In genomic region chr6:6806793-6807518, GRCh38 we compare ENCODE assay signal across 9 cellular contexts.
A peak's percentile ranks its signal among the peaks of the same experiment; 100 is the strongest.
DNase-seq lines count a peak whose midpoint lies in the region; ATAC-seq and TF ChIP-seq lines count a peak whose summit lies in the region.
"Had no signal": no experiment of that assay in that cellular context is flagged by ENCODE, and none has a peak within 500 bp of the region (broad histone marks: within the 10 kb centered on the region; RNA-seq: fewer than 3 reads in every experiment).

No MANE protein-coding gene starts in this region.

- no peaks in the 10 kb centered on the region for H3K9me3 ChIP-seq in A673 (ENCODE audit: low read depth, low read length, poor library complexity, severe bottlenecking)

- no TSS peak for BruUV-seq in A673 (replicated peaks; lab: Mats Ljungman, UMichigan)

- no peaks in the 10 kb centered on the region for H3K36me3 ChIP-seq in A673 (ENCODE audit: insufficient read depth, low read length, poor library complexity, severe bottlenecking)

- no peaks in the 10 kb centered on the region for H3K27me3 ChIP-seq in A673 (replicated peaks; ENCODE audit: insufficient read depth, low read depth, low read length, poor library complexity)

- H3K4me1 ChIP-seq in A673 (ENCODE audit: insufficient read depth, low read length, poor library complexity, severe bottlenecking): peaks cover 12% of the 10 kb centered on the region

- ATAC-seq in HG03280 (IDR thresholded peaks at IDR 0.05; ENCODE audit: unreplicated experiment): no peak
- ATAC-seq: stimulated activated memory B cell treated with anti-CD40 and anti-IgM and Interleukin-4, amounts not matched to agents 10 μg/mL and 1 μg/mL and 100 μg/mL, for 72 hours had no signal

- intact Hi-C loops in A673 (cut with micrococcal nuclease; ENCODE audit: unreplicated experiment): no loop called here

- no peak overlapping the region for H3K27ac ChIP-seq in A673 (ENCODE audit: low read depth, low read length, poor library complexity, severe bottlenecking)

- DNase-seq in GDM1 (lab: John Stamatoyannopoulos, UW) (peak; percentile 50), SIG-M5 treated with dmso at 0.1 percent for 504 hours (lab: John Stamatoyannopoulos, UW; ENCODE audit: unreplicated experiment) (peak; percentile 87), globus pallidus (ENCODE audit: low spot score) (peak; percentile 49), occipital lobe (lab: John Stamatoyannopoulos, UW) (peak; percentile 22), A673 (ENCODE audit: low spot score) (no peak), NCI-H2029 (lab: John Stamatoyannopoulos, UW) (no peak)
- DNase-seq in activated CD4-positive, CD25-positive, alpha-beta regulatory T cell treated with anti-CD3 and anti-CD28 coated beads, Interleukin-2, amount 50 U/mL, for 72 hours: no peak

- no peak for TF ChIP-seq CTCF in A673 (conservative IDR thresholded peaks at IDR 0.05; ENCODE audit: low read depth, low read length)

- POLR2A ChIA-PET in A673 (lab: Charles Lee; ENCODE audit: low non-redundant PET): no interaction called here

- CTCF ChIA-PET in A673 (lab: Charles Lee): no interaction called here

- H3K4me3 ChIP-seq in A673 (ENCODE audit: low read depth, low read length, poor library complexity, severe bottlenecking): no peak overlapping the region

Comparison
In these comparisons a context has a peak if more than half of its experiments do, and no peak if none do; other contexts are left out.
1. DNase-seq: peak in GDM1 (single experiment), SIG-M5 treated with dmso at 0.1 percent for 504 hours (single experiment), globus pallidus (single experiment) and occipital lobe (single experiment); none in activated CD4-positive, CD25-positive, alpha-beta regulatory T cell treated with anti-CD3 and anti-CD28 coated beads, Interleukin-2, amount 50 U/mL, for 72 hours (single experiment), A673 (single experiment) and NCI-H2029 (single experiment).